In the genomic region with DNA sequence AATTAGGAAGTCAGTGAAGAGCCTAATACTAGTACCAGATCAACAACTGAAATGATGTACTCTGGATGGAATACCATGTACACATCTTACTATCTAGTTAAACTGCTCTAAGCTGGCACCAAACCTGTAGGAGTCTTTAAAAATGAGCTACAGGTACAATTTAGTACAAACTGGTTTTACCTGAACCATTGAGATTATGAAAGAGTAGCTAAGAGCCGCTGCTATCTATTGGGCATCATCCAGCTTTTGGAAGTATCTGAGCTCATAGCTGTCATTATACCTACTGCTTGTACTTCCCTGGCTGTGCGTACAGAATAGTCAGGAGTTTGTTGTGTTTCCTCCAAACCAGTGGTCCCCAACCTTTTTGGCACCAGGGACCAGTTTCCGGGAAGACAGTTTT, we compare ENCODE assay signal across 14 cellular contexts. TPM values are rescaled to one million over a fixed set of nuclear protein-coding genes. Genes with fewer than 3 reads are reported as not detected.
DNase-seq lines count a peak whose midpoint lies in the region; ATAC-seq and TF ChIP-seq lines count a peak whose summit lies in the region.
"Had no signal": no experiment of that assay in that cellular context is flagged by ENCODE, and none has a peak within 500 bp of the region (broad histone marks: within the 10 kb centered on the region; RNA-seq: fewer than 3 reads in every experiment).

No MANE protein-coding gene starts in this region.

- H3K27me3 ChIP-seq in body of pancreas (no peaks in the 10 kb centered on the region), prostate gland (replicated peaks; ENCODE audit: insufficient read depth) (no peaks in the 10 kb centered on the region)

- H3K4me3 ChIP-seq in LNCaP clone FGC (ENCODE audit: low read depth, low read length) (peak overlapping the region; percentile 1; the same call in 1 of the 2 replicates), body of pancreas (no peak overlapping the region), prostate gland (no peak overlapping the region)
- H3K4me3 ChIP-seq: GM12878, GM23338 had no signal

- peak; percentile 99 for DNase-seq in LNCaP clone FGC (ENCODE audit: low read depth)
- DNase-seq in body of pancreas: peak in 2 of 4 donors; percentile 18 to 34
- peak; percentile 68 for DNase-seq in prostate gland (ENCODE audit: low spot score)
- DNase-seq in NCI-H187 treated with DMSO at 0.1 percent for 48 hours (lab: John Stamatoyannopoulos, UW): no peak
- DNase-seq in glomerular visceral epithelial cell (ENCODE audit: extremely low spot score): no peak
- no peak for DNase-seq in NOMO-1 (lab: John Stamatoyannopoulos, UW; ENCODE audit: unreplicated experiment in 2 of 2)
- DNase-seq: C1 segment of cervical spinal cord; CD4-positive, alpha-beta memory T cell; DMS79; H7 had no signal

- no peak for TF ChIP-seq CTCF in 22Rv1 (IDR thresholded peaks at IDR 0.05)
- no peak for TF ChIP-seq CTCF in LNCaP clone FGC (IDR thresholded peaks at IDR 0.05; ENCODE audit: control insufficient read depth, extremely low read depth, insufficient read depth)
- no peak for TF ChIP-seq CTCF in body of pancreas (IDR thresholded peaks at IDR 0.05)
- TF ChIP-seq CTCF in prostate gland (IDR thresholded peaks at IDR 0.05): no peak

- peak overlapping the region; percentile 44 for H3K27ac ChIP-seq in 22Rv1
- H3K27ac ChIP-seq in body of pancreas: no peak overlapping the region
- H3K27ac ChIP-seq in prostate gland: no peak overlapping the region
- H3K27ac ChIP-seq: HL-60 had no signal

- peaks cover 24% of the 10 kb centered on the region for H3K4me1 ChIP-seq in body of pancreas
- no peaks in the 10 kb centered on the region for H3K4me1 ChIP-seq in prostate gland (replicated peaks)

- TF ChIP-seq POLR2A in body of pancreas (IDR thresholded peaks at IDR 0.05): no peak
- TF ChIP-seq POLR2A in prostate gland (IDR thresholded peaks at IDR 0.05): no peak

- peaks cover 0 to 14% of the 10 kb centered on the region in 2 donors for H3K36me3 ChIP-seq in body of pancreas (replicated peaks in 1 of 2; ENCODE audit: insufficient read depth in 1 of 2, low read depth in 2 of 2)
- H3K36me3 ChIP-seq in prostate gland: no peaks in the 10 kb centered on the region

- intact Hi-C loops in body of pancreas (cut with DNase I): no loop called here
- intact Hi-C loops in prostate gland (cut with DNase I): no loop called here

- peak; percentile 84 for ATAC-seq in body of pancreas
- ATAC-seq: GM12878 had no signal

- WGBS in body of pancreas, 2 donors: 45 to 52% methylated on average over 3 of the region's 3 CpGs
- WGBS in prostate gland: 40% methylated on average over 3 of the region's 3 CpGs

- no peaks in the 10 kb centered on the region for H3K9me3 ChIP-seq in body of pancreas
- H3K9me3 ChIP-seq in prostate gland: no peaks in the 10 kb centered on the region

RNA-seq across cellular contexts. Expression of a gene that starts 12.4 kb away (rescaled TPM):
- total RNA-seq in body of pancreas (10 to 100 TPM; 68.7 to 91.0 TPM), prostate gland (10 to 100 TPM; 17.2 to 19.2 TPM)

Comparison
In these comparisons a context has a peak if more than half of its experiments do, and no peak if none do; other contexts are left out.
1. DNase-seq: peak in LNCaP clone FGC (single experiment) and prostate gland (single experiment); none in NCI-H187 treated with DMSO at 0.1 percent for 48 hours (single experiment), glomerular visceral epithelial cell (single experiment) and NOMO-1 (0 of 2).